8 cellular contexts compared by ENCODE assay signal in the genomic region with DNA sequence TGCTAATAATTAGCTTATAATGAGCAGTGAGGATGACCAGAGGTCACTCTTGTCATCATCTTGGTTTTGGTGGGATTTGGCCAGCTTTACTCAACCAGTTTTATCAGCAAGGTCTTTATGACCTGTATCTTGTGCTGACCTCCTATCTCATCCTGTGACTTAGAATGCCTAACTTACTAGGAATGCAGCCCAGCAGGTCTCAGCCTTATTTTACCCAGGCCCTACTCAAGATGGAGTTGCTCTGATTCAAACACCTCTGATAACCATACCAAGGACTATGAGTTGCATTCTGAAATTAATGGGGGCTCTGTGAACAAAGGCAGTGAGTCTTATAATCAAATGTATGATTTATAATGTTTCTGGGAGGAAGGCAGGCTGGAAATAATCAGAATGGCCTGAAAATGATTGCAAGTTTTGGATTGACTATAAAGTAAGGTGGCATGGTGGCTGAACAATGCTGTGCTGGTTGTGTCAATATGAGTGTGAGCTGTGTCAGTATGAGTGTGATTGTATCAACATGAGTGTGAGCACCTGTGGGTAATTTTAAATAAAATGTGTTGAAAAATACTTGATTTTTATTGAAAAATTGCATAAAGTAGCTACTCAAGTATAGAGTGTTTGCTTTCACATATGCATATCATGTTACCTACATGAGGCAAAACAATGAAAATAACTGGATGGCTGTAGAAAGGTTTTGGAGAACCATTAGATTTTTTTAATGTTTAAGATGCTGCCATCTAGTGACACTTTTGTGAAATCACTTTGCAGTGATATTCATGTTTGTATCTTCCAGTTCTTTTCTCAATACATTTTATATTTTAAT.
DNase-seq lines count a peak whose midpoint lies in the region; ATAC-seq and TF ChIP-seq lines count a peak whose summit lies in the region.

No MANE protein-coding gene starts in this region.

- no peaks in the 10 kb centered on the region for H3K9me3 Mint-ChIP-seq in activated CD8-positive, alpha-beta memory T cell treated with anti-CD3 and anti-CD28 coated beads, Interleukin-2, amount 10 ng/mL, durations not matched to agents 7 days and 5 days (ENCODE audit: low read depth)

- peak; percentile 79 for TF ChIP-seq RAD21 in neural cell (conservative IDR thresholded peaks at IDR 0.05)

- H3K4me1 Mint-ChIP-seq in activated CD8-positive, alpha-beta memory T cell treated with anti-CD3 and anti-CD28 coated beads, Interleukin-2, amount 10 ng/mL, durations not matched to agents 7 days and 5 days = no peaks in the 10 kb centered on the region

- no peaks in the 10 kb centered on the region for H3K9me2 ChIP-seq in neural cell (ENCODE audit: insufficient read depth, low read length)

- ATAC-seq in left ventricle myocardium superior (no peak), HG02884 (IDR thresholded peaks at IDR 0.05; ENCODE audit: unreplicated experiment) (peak; percentile 51)
- no peak for ATAC-seq in activated CD8-positive, alpha-beta memory T cell treated with anti-CD3 and anti-CD28 coated beads, Interleukin-2, amount 10 ng/mL, durations not matched to agents 7 days and 5 days

- intact Hi-C loops in left ventricle myocardium superior (cut with micrococcal nuclease) = no loop called here

- no peaks in the 10 kb centered on the region for H3K4me1 ChIP-seq in cardiac muscle cell (ENCODE audit: low read depth)

- H3K4me3 ChIP-seq in cardiac muscle cell (no peak overlapping the region), choroid plexus epithelial cell (ENCODE audit: low read depth, low read length) (no peak overlapping the region), neural cell (ENCODE audit: low read length) (no peak overlapping the region)

- no peaks in the 10 kb centered on the region for H3F3A ChIP-seq in neural cell (ENCODE audit: insufficient read depth, low read length, poor library complexity, severe bottlenecking)

- H3K27ac ChIP-seq in cardiac muscle cell (no peak overlapping the region), neural cell (ENCODE audit: low read length) (no peak overlapping the region)

- no peak overlapping the region for H3K9ac ChIP-seq in neural cell (ENCODE audit: low read length)

- no peak for TF ChIP-seq EP300 in neural cell (conservative IDR thresholded peaks at IDR 0.05; ENCODE audit: poor library complexity, severe bottlenecking)

- H3K79me2 ChIP-seq in neural cell (replicated peaks; ENCODE audit: insufficient read depth, low read length) = no peaks in the 10 kb centered on the region

- CTCF ChIA-PET in activated CD8-positive, alpha-beta memory T cell treated with anti-CD3 and anti-CD28 coated beads, Interleukin-2, amount 10 ng/mL, durations not matched to agents 7 days and 5 days (lab: Charles Lee) = interaction anchor here (1.1 to 1.3 kb wide), 4 partner anchors 9 to 16 kb away, joined by 3 to 4 read pairs (median 3); no protein-coding TSS in a partner anchor

- DNase-seq in cardiac muscle cell (ENCODE audit: low read depth in 1 of 2, low spot score in 1 of 2) (peak; percentile 40 to 63), left ventricle myocardium superior (no peak), NCI-H446 (lab: John Stamatoyannopoulos, UW) (peak; percentile 13 to 57), choroid plexus epithelial cell (ENCODE audit: low read depth) (peak; percentile 84)
- DNase-seq in central memory CD4-positive, alpha-beta T cell = no peak
- no peak for DNase-seq in activated CD8-positive, alpha-beta memory T cell treated with anti-CD3 and anti-CD28 coated beads, Interleukin-2, amount 10 ng/mL, durations not matched to agents 7 days and 5 days

- no peak overlapping the region for H3K27ac Mint-ChIP-seq in activated CD8-positive, alpha-beta memory T cell treated with anti-CD3 and anti-CD28 coated beads, Interleukin-2, amount 10 ng/mL, durations not matched to agents 7 days and 5 days

- no peaks in the 10 kb centered on the region for H3K27me3 ChIP-seq in cardiac muscle cell
- H3K27me3 ChIP-seq in neural cell (ENCODE audit: insufficient read depth, low read depth, low read length) = no peaks in the 10 kb centered on the region

- H3K4me2 ChIP-seq in neural cell (ENCODE audit: low read length) = no peak overlapping the region

- no peak overlapping the region for H2AFZ ChIP-seq in neural cell (ENCODE audit: low read depth, low read length)

- H3K36me3 Mint-ChIP-seq in activated CD8-positive, alpha-beta memory T cell treated with anti-CD3 and anti-CD28 coated beads, Interleukin-2, amount 10 ng/mL, durations not matched to agents 7 days and 5 days = no peaks in the 10 kb centered on the region

- H3K9me3 ChIP-seq in cardiac muscle cell (ENCODE audit: low read depth) (no peaks in the 10 kb centered on the region), neural cell (ENCODE audit: low read length) (no peaks in the 10 kb centered on the region)

- H4K20me1 ChIP-seq in neural cell (ENCODE audit: insufficient read depth) = no peaks in the 10 kb centered on the region

- H3K27me3 Mint-ChIP-seq in activated CD8-positive, alpha-beta memory T cell treated with anti-CD3 and anti-CD28 coated beads, Interleukin-2, amount 10 ng/mL, durations not matched to agents 7 days and 5 days = peaks cover 16% of the 10 kb centered on the region

- TF ChIP-seq CTCF in cardiac muscle cell (IDR thresholded peaks at IDR 0.05; ENCODE audit: low read depth, low read length) (peak; percentile 53), choroid plexus epithelial cell (conservative IDR thresholded peaks at IDR 0.05; ENCODE audit: low read depth, low read length) (peak; percentile 54), neural cell (IDR thresholded peaks at IDR 0.05; ENCODE audit: poor library complexity, severe bottlenecking) (peak; percentile 71)

- no peaks in the 10 kb centered on the region for H3K36me3 ChIP-seq in cardiac muscle cell
- H3K36me3 ChIP-seq in neural cell (ENCODE audit: insufficient read depth, low read length) = no peaks in the 10 kb centered on the region

- no peak overlapping the region for H3K4me3 Mint-ChIP-seq in activated CD8-positive, alpha-beta memory T cell treated with anti-CD3 and anti-CD28 coated beads, Interleukin-2, amount 10 ng/mL, durations not matched to agents 7 days and 5 days

TF ChIP-seq in neural cell, 6 proteins besides CTCF, POLR2A, EP300 and RAD21:
- no peak for TF ChIP-seq POLR2AphosphoS5 (IDR thresholded peaks at IDR 0.05)
- peak; percentile 74 for TF ChIP-seq SMC3 (conservative IDR thresholded peaks at IDR 0.05; ENCODE audit: poor library complexity)
TF ChIP-seq in neural cell: peak in this region for 1.

Comparison
In these comparisons a context has a peak if more than half of its experiments do, and no peak if none do; other contexts are left out.
1. DNase-seq: peak in cardiac muscle cell (2 of 2), NCI-H446 (2 of 2) and choroid plexus epithelial cell (single experiment); none in left ventricle myocardium superior (single experiment), central memory CD4-positive, alpha-beta T cell (single experiment) and activated CD8-positive, alpha-beta memory T cell treated with anti-CD3 and anti-CD28 coated beads, Interleukin-2, amount 10 ng/mL, durations not matched to agents 7 days and 5 days (single experiment).
2. Peak in every context shown above with its lines, with median percentiles within 50 percentile points of each other: CTCF ChIP-seq.